In the genomic region with DNA sequence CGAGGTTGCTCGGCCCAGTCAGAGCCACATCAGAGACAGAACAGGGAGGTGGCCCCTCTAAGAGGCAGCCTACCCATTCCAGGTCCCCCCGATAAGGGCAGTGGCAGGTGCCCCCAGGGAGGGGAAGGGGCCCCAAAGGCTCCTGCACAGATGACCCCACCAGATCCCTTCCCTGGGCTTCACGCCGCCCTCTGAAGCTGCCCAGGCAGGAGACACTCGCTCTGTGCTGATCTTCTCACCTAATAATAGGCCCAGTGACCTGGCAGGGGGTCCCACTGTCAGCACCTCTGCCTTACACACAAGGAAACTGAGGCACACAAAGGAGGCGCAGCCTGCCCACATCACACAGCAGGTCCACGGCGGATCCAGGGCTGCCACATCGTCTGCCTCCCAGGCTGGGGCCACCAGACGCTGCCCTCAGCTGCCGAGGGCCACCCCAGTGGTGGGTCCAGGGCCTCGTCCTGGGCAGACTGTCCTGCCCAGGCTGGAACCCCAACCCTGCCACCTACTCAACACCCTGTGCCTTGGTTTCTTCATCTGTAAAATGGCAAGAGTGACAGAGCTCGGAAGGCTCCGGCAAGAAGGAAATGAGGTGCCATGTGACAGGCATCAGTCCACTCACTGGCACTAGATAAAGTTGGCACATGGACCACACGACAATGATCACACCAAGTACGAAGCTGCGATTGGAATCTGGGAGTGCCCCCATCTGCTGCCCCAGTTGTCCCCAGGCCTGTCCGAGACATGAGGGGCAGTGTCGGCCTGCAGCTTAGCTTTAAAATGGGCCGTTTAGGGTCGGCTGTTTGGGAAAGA, we compare ENCODE assay signal across 16 cellular contexts. TPM values are rescaled to one million over a fixed set of nuclear protein-coding genes. Genes with fewer than 3 reads are reported as not detected.
DNase-seq lines count a peak whose midpoint lies in the region; ATAC-seq and TF ChIP-seq lines count a peak whose summit lies in the region.
"Had no signal": no experiment of that assay in that cellular context is flagged by ENCODE, and none has a peak within 500 bp of the region (broad histone marks: within the 10 kb centered on the region; RNA-seq: fewer than 3 reads in every experiment).

No MANE protein-coding gene starts in this region.

- no peak for TF ChIP-seq POLR2A in tibial nerve (IDR thresholded peaks at IDR 0.05)

- TF ChIP-seq EP300 in tibial nerve (IDR thresholded peaks at IDR 0.05): no peak

- H3K4me3 ChIP-seq in esophagus (ENCODE audit: low read depth in 1 of 2, low read length in 2 of 2) (no peak overlapping the region), tibial nerve (no peak overlapping the region), H7 (ENCODE audit: insufficient read depth, low read depth, low read length) (no peak overlapping the region)

- H3K27ac ChIP-seq in esophagus (ENCODE audit: low read depth in 2 of 2, low read length in 1 of 2) (peak overlapping the region; percentile 68 to 69), tibial nerve (peak overlapping the region; percentile 74 to 92 (median 83))

- H3K9me3 ChIP-seq in esophagus (ENCODE audit: control insufficient read depth in 2 of 2, insufficient read depth in 1 of 2, low read depth in 1 of 2, low read length in 1 of 2) (no peaks in the 10 kb centered on the region), tibial nerve (no peaks in the 10 kb centered on the region)

- H3K4me1 Mint-ChIP-seq in activated T-cell treated with anti-CD3 and anti-CD28 coated beads, Interleukin-2, amount 50 U/mL, for 24 hours (ENCODE audit: low read depth): peaks cover 64% of the 10 kb centered on the region
- peaks cover 28 to 35% of the 10 kb centered on the region in 2 donors for H3K4me1 Mint-ChIP-seq in natural killer cell treated with Interleukin-12 subunit alpha and Interleukin-12 subunit beta and Interleukin-15 and Interleukin-18, amount 100 ng/mL, for 72 hours (ENCODE audit: low read depth in 2 of 2)
- H3K4me1 Mint-ChIP-seq: neural crest cell, WTC11 had no signal

- H3K9me3 Mint-ChIP-seq in activated T-cell treated with anti-CD3 and anti-CD28 coated beads, Interleukin-2, amount 50 U/mL, for 24 hours: no peaks in the 10 kb centered on the region
- H3K9me3 Mint-ChIP-seq in natural killer cell treated with Interleukin-12 subunit alpha and Interleukin-12 subunit beta and Interleukin-15 and Interleukin-18, amount 100 ng/mL, for 72 hours: no peaks in the 10 kb centered on the region
- H3K9me3 Mint-ChIP-seq: activated T-cell treated with anti-CD3 and anti-CD28 coated beads, Interleukin-2, amount 50 U/mL, for 72 hours; neural crest cell; stimulated activated naive CD8-positive, alpha-beta T cell treated with anti-CD3 and anti-CD28 coated beads, Interleukin-15, Interleukin-2, amounts not matched to agents 100 ng/mL and 50 ng/mL, for 24 hours; WTC11 had no signal

- WGBS in esophagus, 2 donors: 96 to 97% methylated on average over 22 of the region's 22 CpGs
- 92 to 93% methylated on average over 22 of the region's 22 CpGs for WGBS in tibial nerve, 2 donors

- H3K27me3 ChIP-seq in esophagus (ENCODE audit: control insufficient read depth in 1 of 2, insufficient read depth in 2 of 2, low read length in 2 of 2) (no peaks in the 10 kb centered on the region), tibial nerve (no peaks in the 10 kb centered on the region), H7 (ENCODE audit: control insufficient read depth, insufficient read depth, low read length) (no peaks in the 10 kb centered on the region)

- no peak overlapping the region for H3K4me3 Mint-ChIP-seq in activated T-cell treated with anti-CD3 and anti-CD28 coated beads, Interleukin-2, amount 50 U/mL, for 24 hours
- no peak overlapping the region for H3K4me3 Mint-ChIP-seq in natural killer cell treated with Interleukin-12 subunit alpha and Interleukin-12 subunit beta and Interleukin-15 and Interleukin-18, amount 100 ng/mL, for 72 hours
- H3K4me3 Mint-ChIP-seq: activated T-cell treated with anti-CD3 and anti-CD28 coated beads, Interleukin-2, amount 50 U/mL, for 72 hours; neural crest cell; stimulated activated naive CD8-positive, alpha-beta T cell treated with anti-CD3 and anti-CD28 coated beads, Interleukin-15, Interleukin-2, amounts not matched to agents 100 ng/mL and 50 ng/mL, for 24 hours; WTC11 had no signal

- H3K4me1 ChIP-seq in esophagus (ENCODE audit: control insufficient read depth in 2 of 2, insufficient read depth in 2 of 2, low read length in 1 of 2): peaks cover 0 to 3% of the 10 kb centered on the region in 2 donors
- peaks cover 0 to 36% (median 19%) of the 10 kb centered on the region in 4 donors for H3K4me1 ChIP-seq in tibial nerve

- TF ChIP-seq CTCF in tibial nerve (IDR thresholded peaks at IDR 0.05): no peak

- ATAC-seq in natural killer cell treated with Interleukin-12 subunit alpha and Interleukin-12 subunit beta and Interleukin-15 and Interleukin-18, amount 100 ng/mL, for 72 hours: no peak
- ATAC-seq: activated T-cell treated with anti-CD3 and anti-CD28 coated beads, Interleukin-2, amount 50 U/mL, for 72 hours; WTC11 had no signal

- H3K36me3 ChIP-seq in esophagus (ENCODE audit: control insufficient read depth in 2 of 2, insufficient read depth in 2 of 2, low read length in 1 of 2) (peaks cover 16 to 36% of the 10 kb centered on the region in 2 donors), tibial nerve (peaks cover 0 to 58% (median 14%) of the 10 kb centered on the region in 3 donors), H7 (replicated peaks; ENCODE audit: control insufficient read depth, insufficient read depth, low read length) (peaks cover 12% of the 10 kb centered on the region)

- H3K36me3 Mint-ChIP-seq in activated T-cell treated with anti-CD3 and anti-CD28 coated beads, Interleukin-2, amount 50 U/mL, for 24 hours (ENCODE audit: low read depth): peaks cover 66% of the 10 kb centered on the region
- H3K36me3 Mint-ChIP-seq in natural killer cell treated with Interleukin-12 subunit alpha and Interleukin-12 subunit beta and Interleukin-15 and Interleukin-18, amount 100 ng/mL, for 72 hours: no peaks in the 10 kb centered on the region

- no peaks in the 10 kb centered on the region for H3K27me3 Mint-ChIP-seq in activated T-cell treated with anti-CD3 and anti-CD28 coated beads, Interleukin-2, amount 50 U/mL, for 24 hours
- H3K27me3 Mint-ChIP-seq in natural killer cell treated with Interleukin-12 subunit alpha and Interleukin-12 subunit beta and Interleukin-15 and Interleukin-18, amount 100 ng/mL, for 72 hours: no peaks in the 10 kb centered on the region
- H3K27me3 Mint-ChIP-seq: stimulated activated naive CD8-positive, alpha-beta T cell treated with anti-CD3 and anti-CD28 coated beads, Interleukin-15, Interleukin-2, amounts not matched to agents 100 ng/mL and 50 ng/mL, for 24 hours had no signal

- peak; percentile 28 for DNase-seq in activated T-cell treated with anti-CD3 and anti-CD28 coated beads, Interleukin-2, amount 50 U/mL, for 24 hours
- no peak for DNase-seq in activated T-cell treated with anti-CD3 and anti-CD28 coated beads, Interleukin-2, amount 50 U/mL, for 48 hours
- DNase-seq in natural killer cell treated with Interleukin-12 subunit alpha and Interleukin-12 subunit beta and Interleukin-15 and Interleukin-18, amount 100 ng/mL, for 72 hours (ENCODE audit: low spot score): peak; percentile 56
- DNase-seq in tibial nerve (ENCODE audit: low spot score in 2 of 2) (no peak), H7 (no peak), AG08395 (ENCODE audit: low spot score) (no peak)
- DNase-seq in stimulated activated naive CD4-positive, alpha-beta T cell treated with Interleukin-2 at 50 U/mL for 16 hours (lab: John Stamatoyannopoulos, UW): no peak
- DNase-seq: ACHN; activated T-cell treated with anti-CD3 and anti-CD28 coated beads, Interleukin-2, amount 50 U/mL, for 72 hours; central memory CD4-positive, alpha-beta T cell; DND-41; NCI-H1105 treated with DMSO at 0.1 percent for 48 hours had no signal

- H3K27ac Mint-ChIP-seq in activated T-cell treated with anti-CD3 and anti-CD28 coated beads, Interleukin-2, amount 50 U/mL, for 24 hours: no peak overlapping the region
- H3K27ac Mint-ChIP-seq in natural killer cell treated with Interleukin-12 subunit alpha and Interleukin-12 subunit beta and Interleukin-15 and Interleukin-18, amount 100 ng/mL, for 72 hours: no peak overlapping the region
- H3K27ac Mint-ChIP-seq: activated T-cell treated with anti-CD3 and anti-CD28 coated beads, Interleukin-2, amount 50 U/mL, for 72 hours; stimulated activated naive CD8-positive, alpha-beta T cell treated with anti-CD3 and anti-CD28 coated beads, Interleukin-15, Interleukin-2, amounts not matched to agents 100 ng/mL and 50 ng/mL, for 24 hours; WTC11 had no signal

RNA-seq across cellular contexts. Expression of a gene that starts 56.5 kb away (rescaled TPM):
- 10 to 100 TPM in 1 of 2 donors, 1 to 10 TPM in 1; 2.4 to 12.1 TPM for polyA plus RNA-seq in esophagus
- total RNA-seq in natural killer cell treated with Interleukin-12 subunit alpha and Interleukin-12 subunit beta and Interleukin-15 and Interleukin-18, amount 100 ng/mL, for 72 hours: 1 to 10 TPM; 3.4 to 6.7 TPM
- total RNA-seq in tibial nerve: 100 to 1,000 TPM; 115 to 236 (median 167) TPM
- not detected in 2 replicates for total RNA-seq in H7 (2014; rRNA removed; shearing (Covaris generic))

Comparison
In these comparisons a context has a peak if more than half of its experiments do, and no peak if none do; other contexts are left out.
1. DNase-seq: peak in activated T-cell treated with anti-CD3 and anti-CD28 coated beads, Interleukin-2, amount 50 U/mL, for 24 hours (single experiment) and natural killer cell treated with Interleukin-12 subunit alpha and Interleukin-12 subunit beta and Interleukin-15 and Interleukin-18, amount 100 ng/mL, for 72 hours (single experiment); none in activated T-cell treated with anti-CD3 and anti-CD28 coated beads, Interleukin-2, amount 50 U/mL, for 48 hours (0 of 2), tibial nerve (0 of 2), H7 (single experiment), stimulated activated naive CD4-positive, alpha-beta T cell treated with Interleukin-2 at 50 U/mL for 16 hours (single experiment) and AG08395 (single experiment).
2. RNA of a gene that starts 56.5 kb away (total RNA-seq): 115 to 236 TPM in tibial nerve; 3.4 to 6.7 TPM in natural killer cell treated with Interleukin-12 subunit alpha and Interleukin-12 subunit beta and Interleukin-15 and Interleukin-18, amount 100 ng/mL, for 72 hours and not detected in H7; every median in the first group is over 10 times any median in the second.